ENCODE assay signal across 10 cellular contexts in genomic region chr3:147419062-147419701, GRCh38. TPM values are rescaled to one million over a fixed set of nuclear protein-coding genes. Genes with fewer than 3 reads are reported as not detected.
DNase-seq lines count a peak whose midpoint lies in the region; ATAC-seq and TF ChIP-seq lines count a peak whose summit lies in the region.
"Had no signal": no experiment of that assay in that cellular context is flagged by ENCODE, and none has a peak within 500 bp of the region (broad histone marks: within the 10 kb centered on the region; RNA-seq: fewer than 3 reads in every experiment).

No MANE protein-coding gene starts in this region.

- peak; percentile 57 for DNase-seq in AG08395 (ENCODE audit: low spot score)
- DNase-seq in M059J (ENCODE audit: low read depth): peak; percentile 81
- DNase-seq in endothelial cell (ENCODE audit: low spot score): peak; percentile 77
- DNase-seq in myocyte (ENCODE audit: low read depth): peak; percentile 97
- DNase-seq in NCI-H524 treated with DMSO at 0.1 percent for 48 hours (lab: John Stamatoyannopoulos, UW): no peak
- DNase-seq in activated CD4-positive, alpha-beta T cell treated with anti-CD3 and anti-CD28 coated beads, Interleukin-2, amount 50 U/mL, for 1 hour: no peak
- DNase-seq: DND-41 had no signal

- TF ChIP-seq CTCF in endothelial cell (IDR thresholded peaks at IDR 0.05; ENCODE audit: unreplicated experiment): no peak

- no peaks in the 10 kb centered on the region for H3K9me3 Mint-ChIP-seq in endothelial cell (ENCODE audit: unreplicated experiment)

- peaks cover 38% of the 10 kb centered on the region for H3K4me1 Mint-ChIP-seq in endothelial cell (ENCODE audit: unreplicated experiment)

- no peak for ATAC-seq in HG03095 (IDR thresholded peaks at IDR 0.05; ENCODE audit: unreplicated experiment)
- no peak for ATAC-seq in GM21367 (IDR thresholded peaks at IDR 0.05; ENCODE audit: unreplicated experiment)

- H3K27ac Mint-ChIP-seq in endothelial cell (ENCODE audit: unreplicated experiment): no peak overlapping the region

- peaks cover 12% of the 10 kb centered on the region for H3K36me3 Mint-ChIP-seq in endothelial cell (ENCODE audit: low read depth, unreplicated experiment)

- H3K27me3 Mint-ChIP-seq in endothelial cell (ENCODE audit: unreplicated experiment): peaks cover 49% of the 10 kb centered on the region

- peak overlapping the region; percentile 85 for H3K4me3 Mint-ChIP-seq in endothelial cell (ENCODE audit: unreplicated experiment)

RNA-seq across cellular contexts. Expression of gene ZIC1, which starts 10.0 kb away (rescaled TPM):
- total RNA-seq in M059J (2014; rRNA removed; shearing (Covaris generic)): 7.9 and 10.5 TPM in 2 replicates
- total RNA-seq in endothelial cell (ENCODE audit: unreplicated experiment) (4.1 TPM), myocyte (30.7 and 31.7 TPM in 2 replicates)
- polyA plus RNA-seq in myocyte (2012): 23.8 TPM
- total RNA-seq: T-helper 2 cell treated with Interferon-gamma antibody and Interleukin-4, amounts not matched to agents 100 ng/mL and 5 ng/mL, for 36 hours had no signal

RNA-seq across cellular contexts. Expression of gene ZIC4, which starts 12.8 kb away (rescaled TPM):
- 0.02 TPM in 1 of 2 replicates, not detected in the other for total RNA-seq in M059J (2014; rRNA removed; shearing (Covaris generic))
- 2.2 TPM for total RNA-seq in endothelial cell (ENCODE audit: unreplicated experiment)
- 0.75 and 1.0 TPM in 2 replicates for total RNA-seq in myocyte
- polyA plus RNA-seq in myocyte (2012): 6.8 TPM
- total RNA-seq: T-helper 2 cell treated with Interferon-gamma antibody and Interleukin-4, amounts not matched to agents 100 ng/mL and 5 ng/mL, for 36 hours had no signal

Comparison
In these comparisons a context has a peak if more than half of its experiments do, and no peak if none do; other contexts are left out.
1. DNase-seq: peak in AG08395 (single experiment), M059J (single experiment), endothelial cell (single experiment) and myocyte (single experiment); none in NCI-H524 treated with DMSO at 0.1 percent for 48 hours (single experiment) and activated CD4-positive, alpha-beta T cell treated with anti-CD3 and anti-CD28 coated beads, Interleukin-2, amount 50 U/mL, for 1 hour (single experiment).